In the genomic region with DNA sequence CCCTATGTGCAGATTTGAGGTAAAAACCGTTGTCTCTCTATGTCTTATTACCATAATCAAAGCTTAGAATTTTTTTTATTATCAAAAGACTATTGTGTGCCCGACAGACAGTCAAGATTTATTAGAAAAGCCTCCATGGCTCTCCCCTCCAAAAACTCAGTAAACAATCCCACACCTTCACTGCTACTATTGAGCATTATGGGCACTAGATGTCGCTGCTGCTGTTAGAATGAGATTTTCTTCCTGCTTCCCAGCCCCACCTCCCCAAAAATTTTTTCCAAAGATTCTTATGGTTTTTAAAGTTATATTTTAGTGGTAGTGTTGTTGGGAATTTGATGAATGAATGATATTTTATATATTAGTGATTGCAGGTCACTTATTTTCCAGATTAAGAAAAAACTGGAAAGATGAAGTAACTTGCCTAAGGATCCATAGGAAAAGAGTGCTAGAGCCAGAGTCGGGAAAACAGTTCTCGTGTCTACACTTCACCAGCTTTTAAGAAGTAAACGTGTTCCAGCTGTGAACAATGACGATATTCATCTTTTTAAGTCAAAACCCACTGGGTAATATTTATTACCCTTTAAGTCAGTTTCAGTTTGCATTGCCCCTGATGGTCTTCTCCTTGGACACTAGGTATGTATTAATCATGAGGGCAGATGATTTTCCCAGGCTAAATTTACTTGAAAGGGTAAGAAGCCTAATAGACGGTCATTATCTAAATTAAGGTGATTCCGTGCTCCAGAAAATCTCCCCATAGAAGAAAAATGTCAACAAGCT, we compare ENCODE assay signal across 8 cellular contexts. TPM values are rescaled to one million over a fixed set of nuclear protein-coding genes. Genes with fewer than 3 reads are reported as not detected.
DNase-seq lines count a peak whose midpoint lies in the region; ATAC-seq and TF ChIP-seq lines count a peak whose summit lies in the region.

No MANE protein-coding gene starts in this region.

- ATAC-seq in GM21529 (IDR thresholded peaks at IDR 0.05; ENCODE audit: unreplicated experiment), result no peak
- ATAC-seq in activated naive CD4-positive, alpha-beta T cell treated with anti-CD3 and anti-CD28 coated beads, Interleukin-2, amount 50 U/mL, for 72 hours, result no peak

- in situ Hi-C loops in HAP-1 (cut with MboI; ENCODE audit: low sequenced_read_pairs), result loop anchor here (10.0 to 25.0 kb wide), 4 partner anchors 780 to 1683 kb away; no protein-coding TSS in a partner anchor

- peaks cover 19 to 26% of the 10 kb centered on the region in 2 donors for H3K36me3 Mint-ChIP-seq in activated naive CD4-positive, alpha-beta T cell treated with anti-CD3 and anti-CD28 coated beads, Interleukin-2, amount 50 U/mL, for 72 hours

- peak; percentile 46 for DNase-seq in DMS53 treated with DMSO at 0.1 percent for 48 hours (lab: John Stamatoyannopoulos, UW; ENCODE audit: unreplicated experiment)
- peak; percentile 52 to 77 for DNase-seq in HAP-1 (ENCODE audit: low spot score in 2 of 2)
- peak; percentile 85 for DNase-seq in NCI-H748 treated with DMSO at 0.1 percent for 48 hours (lab: John Stamatoyannopoulos, UW)
- peak; percentile 70 for DNase-seq in dermis blood vessel endothelial cell
- DNase-seq in osteoblast (ENCODE audit: insufficient read length, low spot score, missing footprints), result no peak
- no peak for DNase-seq in stimulated activated CD4-positive, alpha-beta T cell treated with anti-CD3 and anti-CD28 coated beads, Interleukin-1b, Interleukin-23, amount 100 ng/mL, for 48 hours
- no peak for DNase-seq in activated naive CD4-positive, alpha-beta T cell treated with anti-CD3 and anti-CD28 coated beads, Interleukin-2, amount 50 U/mL, for 72 hours (ENCODE audit: low spot score in 2 of 2)

- H4K20me1 ChIP-seq in osteoblast (ENCODE audit: insufficient read depth, low read length), result no peaks in the 10 kb centered on the region

- H3K4me3 ChIP-seq in HAP-1, result no peak overlapping the region
- H3K4me3 ChIP-seq in osteoblast (ENCODE audit: insufficient read depth, low read length), result no peak overlapping the region

- no peak overlapping the region for H2AFZ ChIP-seq in osteoblast (ENCODE audit: low read length)

- H3K27ac Mint-ChIP-seq in activated naive CD4-positive, alpha-beta T cell treated with anti-CD3 and anti-CD28 coated beads, Interleukin-2, amount 50 U/mL, for 72 hours, result no peak overlapping the region

- no peaks in the 10 kb centered on the region for H3K9me3 ChIP-seq in HAP-1
- H3K9me3 ChIP-seq in osteoblast (ENCODE audit: low read depth, low read length), result no peaks in the 10 kb centered on the region

- no peaks in the 10 kb centered on the region for H3K79me2 ChIP-seq in osteoblast (ENCODE audit: insufficient read depth, low read length)

- H3K27me3 ChIP-seq in HAP-1 (ENCODE audit: low read depth), result peaks cover 2% of the 10 kb centered on the region; the same call in 1 of the 2 replicates
- peaks cover 50% of the 10 kb centered on the region for H3K27me3 ChIP-seq in osteoblast (ENCODE audit: insufficient read depth, low read length)

- no peak overlapping the region for H3K4me2 ChIP-seq in osteoblast (ENCODE audit: insufficient read depth, low read length)

- H3K4me1 ChIP-seq in HAP-1 (peaks cover 16% of the 10 kb centered on the region), osteoblast (ENCODE audit: insufficient read depth, low read length) (no peaks in the 10 kb centered on the region)

- peaks cover 9 to 12% of the 10 kb centered on the region in 2 donors for H3K9me3 Mint-ChIP-seq in activated naive CD4-positive, alpha-beta T cell treated with anti-CD3 and anti-CD28 coated beads, Interleukin-2, amount 50 U/mL, for 72 hours

- H3K27ac ChIP-seq in osteoblast (ENCODE audit: low read depth, low read length), result no peak overlapping the region

- peak; percentile 79 for TF ChIP-seq CTCF in osteoblast (IDR thresholded peaks at IDR 0.05; ENCODE audit: extremely low read depth, low read depth, low read length)

- H3K36me3 ChIP-seq in HAP-1 (replicated peaks), result no peaks in the 10 kb centered on the region
- H3K36me3 ChIP-seq in osteoblast (ENCODE audit: insufficient read depth, low read length), result no peaks in the 10 kb centered on the region

RNA-seq across cellular contexts. Expression of a gene that starts 12.2 kb away (rescaled TPM):
- total RNA-seq in dermis blood vessel endothelial cell (not detected in 2 replicates), osteoblast (under 0.01 TPM in 1 of 2 replicates, not detected in the other)
- total RNA-seq in activated naive CD4-positive, alpha-beta T cell treated with anti-CD3 and anti-CD28 coated beads, Interleukin-2, amount 50 U/mL, for 72 hours, result not detected

Comparison
In these comparisons a context has a peak if more than half of its experiments do, and no peak if none do; other contexts are left out.
1. DNase-seq: peak in DMS53 treated with DMSO at 0.1 percent for 48 hours (single experiment), HAP-1 (2 of 2), NCI-H748 treated with DMSO at 0.1 percent for 48 hours (single experiment) and dermis blood vessel endothelial cell (single experiment); none in osteoblast (single experiment), stimulated activated CD4-positive, alpha-beta T cell treated with anti-CD3 and anti-CD28 coated beads, Interleukin-1b, Interleukin-23, amount 100 ng/mL, for 48 hours (single experiment) and activated naive CD4-positive, alpha-beta T cell treated with anti-CD3 and anti-CD28 coated beads, Interleukin-2, amount 50 U/mL, for 72 hours (0 of 2).